ENCODE assay signal across 25 cellular contexts in the genomic region with DNA sequence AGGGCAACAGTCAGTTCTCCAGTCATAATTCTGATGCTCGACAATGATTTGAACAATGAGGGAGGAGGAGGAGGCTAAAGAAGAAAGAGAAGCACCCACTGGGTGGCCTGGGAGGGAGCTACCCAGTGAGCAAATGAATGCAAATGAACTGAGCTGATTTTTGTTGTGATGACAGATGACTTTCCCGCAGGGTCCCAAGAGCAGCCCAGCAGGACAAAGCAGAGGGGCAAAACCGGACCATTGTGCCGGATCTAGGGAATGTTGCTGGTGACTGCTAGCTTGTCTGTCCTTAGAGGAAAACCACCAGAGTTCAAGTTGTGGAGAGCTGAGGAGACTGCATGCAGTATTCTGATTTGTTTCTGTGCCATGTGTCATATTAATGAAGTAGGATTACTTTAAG.
"Had no signal": no experiment of that assay in that cellular context is flagged by ENCODE, and none has a peak within 500 bp of the region (broad histone marks: within the 10 kb centered on the region; RNA-seq: fewer than 3 reads in every experiment).

No MANE protein-coding gene starts in this region.

- H3K4me3 Mint-ChIP-seq: activated CD8-positive, alpha-beta T cell treated with anti-CD3 and anti-CD28 coated beads for 36 hours; activated naive CD8-positive, alpha-beta T cell treated with anti-CD3 and anti-CD28 coated beads for 36 hours; activated T-cell treated with anti-CD3 and anti-CD28 coated beads, Interleukin-2, amount 50 U/mL, for 4 hours; dendritic cell treated with granulocyte-macrophage colony-stimulating factor and Interleukin-4, amounts not matched to agents 40 ng/mL and 50 ng/mL, for 4 days; naive thymus-derived CD4-positive, alpha-beta T cell; stimulated activated naive B cell treated with anti-CD40 and anti-IgM and Interleukin-4, amounts not matched to agents 10 μg/mL and 1 μg/mL and 100 μg/mL, for 72 hours had no signal

- H3K27me3 ChIP-seq: brain microvascular endothelial cell, tibial artery, uterus had no signal

- H3K27ac Mint-ChIP-seq: activated CD8-positive, alpha-beta T cell treated with anti-CD3 and anti-CD28 coated beads for 36 hours; activated naive CD8-positive, alpha-beta T cell treated with anti-CD3 and anti-CD28 coated beads for 36 hours; naive thymus-derived CD4-positive, alpha-beta T cell; stimulated activated naive B cell treated with anti-CD40 and anti-IgM and Interleukin-4, amounts not matched to agents 10 μg/mL and 1 μg/mL and 100 μg/mL, for 72 hours had no signal

- ATAC-seq: activated CD8-positive, alpha-beta T cell treated with anti-CD3 and anti-CD28 coated beads for 36 hours; activated T-cell treated with anti-CD3 and anti-CD28 coated beads, Interleukin-2, amount 50 U/mL, for 4 hours; heart left ventricle; mucosa of descending colon; naive thymus-derived CD4-positive, alpha-beta T cell; stimulated activated naive B cell treated with anti-CD40 and anti-IgM and Interleukin-4, amounts not matched to agents 10 μg/mL and 1 μg/mL and 100 μg/mL, for 72 hours had no signal

- H3K27ac ChIP-seq: brain microvascular endothelial cell, heart left ventricle, left ventricle myocardium inferior, skin epidermis, tibial artery, uterus had no signal

- H3K36me3 ChIP-seq: brain microvascular endothelial cell, heart left ventricle, left ventricle myocardium inferior, tibial artery, uterus had no signal

- H3K9me3 Mint-ChIP-seq: activated CD8-positive, alpha-beta T cell treated with anti-CD3 and anti-CD28 coated beads for 36 hours; activated naive CD8-positive, alpha-beta T cell treated with anti-CD3 and anti-CD28 coated beads for 36 hours; activated T-cell treated with anti-CD3 and anti-CD28 coated beads, Interleukin-2, amount 50 U/mL, for 4 hours; dendritic cell treated with granulocyte-macrophage colony-stimulating factor and Interleukin-4, amounts not matched to agents 40 ng/mL and 50 ng/mL, for 4 days had no signal

- H3K4me3 ChIP-seq: heart left ventricle, left ventricle myocardium inferior, mucosa of descending colon, skin epidermis, tibial artery, uterus had no signal

- H3K9me3 ChIP-seq: heart left ventricle, left ventricle myocardium inferior, mucosa of descending colon, tibial artery, uterus had no signal

- FAIRE-seq: frontal cortex, kidney had no signal

- DNase-seq: activated CD4-positive, alpha-beta T cell treated with anti-CD3 and anti-CD28 coated beads for 4 hours; activated CD8-positive, alpha-beta T cell treated with anti-CD3 and anti-CD28 coated beads for 36 hours; activated gamma-delta T cell; activated naive CD8-positive, alpha-beta T cell treated with anti-CD3 and anti-CD28 coated beads for 36 hours; activated T-cell treated with anti-CD3 and anti-CD28 coated beads, Interleukin-2, amount 50 U/mL, for 4 hours; amygdala; brain microvascular endothelial cell; cerebellar nuclear complex; effector memory CD4-positive, alpha-beta T cell; heart left ventricle; kidney; left ventricle myocardium inferior; mucosa of descending colon; naive thymus-derived CD4-positive, alpha-beta T cell; nucleus accumbens; posterior cingulate gyrus; stimulated activated CD4-positive, alpha-beta T cell treated with anti-CD3 and anti-CD28 coated beads, Interleukin-15, amount 100 ng/mL, for 24 hours; stimulated activated CD4-positive, alpha-beta T cell treated with anti-CD3 and anti-CD28 coated beads, Interleukin-4, amount 100 ng/mL, for 1 hour; stimulated activated naive B cell treated with anti-CD40 and anti-IgM and Interleukin-4, amounts not matched to agents 10 μg/mL and 1 μg/mL and 100 μg/mL, for 72 hours; T-helper 2 cell; tibial artery; uterus had no signal

- H3K36me3 Mint-ChIP-seq: activated naive CD8-positive, alpha-beta T cell treated with anti-CD3 and anti-CD28 coated beads for 36 hours had no signal
